In the genomic region with DNA sequence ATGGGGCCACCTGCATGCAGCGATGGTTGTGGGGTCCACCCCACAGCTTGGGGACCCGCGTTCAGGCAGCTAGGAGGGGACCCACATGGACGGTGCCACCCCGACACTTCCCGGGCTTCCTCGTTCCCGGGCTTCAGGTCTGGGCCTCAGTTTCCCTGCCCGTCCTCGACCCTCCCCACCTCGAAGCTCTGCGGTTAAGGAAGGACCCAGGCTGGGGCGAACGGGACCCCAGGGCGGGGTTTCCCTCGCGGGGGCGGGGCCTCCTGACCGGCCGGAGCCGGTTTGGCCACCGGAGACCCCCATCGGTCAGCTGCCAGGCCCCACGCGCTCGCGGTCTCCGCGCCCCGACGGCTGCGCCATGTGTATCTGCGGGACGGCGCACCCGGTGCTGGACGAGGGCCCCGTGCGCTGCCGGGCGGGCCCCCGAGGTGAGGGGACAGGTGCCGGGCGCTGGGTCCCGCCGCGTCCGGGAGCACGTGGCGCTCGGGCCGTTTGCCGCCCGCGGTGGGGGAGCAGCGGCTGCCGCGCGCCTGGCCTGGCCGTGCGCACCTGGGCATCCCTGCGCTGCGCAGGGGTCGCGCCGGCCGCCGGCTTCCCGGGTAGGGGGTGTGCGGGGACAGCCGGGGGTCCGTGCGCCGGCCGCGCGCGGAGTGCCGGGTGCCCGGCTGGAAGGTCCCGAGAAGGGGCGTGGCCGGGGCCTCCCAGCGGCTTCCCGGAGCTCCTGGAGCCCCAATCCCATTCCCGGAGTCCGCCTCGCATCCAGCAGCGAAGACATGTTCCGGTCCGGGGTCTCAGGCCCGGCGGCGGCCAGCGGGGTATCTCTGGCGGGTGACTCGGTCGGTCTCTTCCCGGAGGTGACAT, we compare ENCODE assay signal across 8 cellular contexts. TPM values are rescaled to one million over a fixed set of nuclear protein-coding genes. Genes with fewer than 3 reads are reported as not detected.
DNase-seq lines count a peak whose midpoint lies in the region; ATAC-seq and TF ChIP-seq lines count a peak whose summit lies in the region.
"Had no signal": no experiment of that assay in that cellular context is flagged by ENCODE, and none has a peak within 500 bp of the region (broad histone marks: within the 10 kb centered on the region; RNA-seq: fewer than 3 reads in every experiment).

No MANE protein-coding gene starts in this region.

- H3K36me3 ChIP-seq in ectodermal cell (ENCODE audit: control insufficient read depth, insufficient read depth, low read length) (peaks cover 4% of the 10 kb centered on the region), spleen (peaks cover 0 to 76% (median 48%) of the 10 kb centered on the region in 6 donors)

- peaks cover 6% of the 10 kb centered on the region for H3K4me1 ChIP-seq in ectodermal cell (ENCODE audit: control insufficient read depth, insufficient read depth, low read length)
- H3K4me1 ChIP-seq in spleen: peaks cover 62 to 100% (median 94%) of the 10 kb centered on the region in 6 donors
- H3K4me1 ChIP-seq: foreskin keratinocyte had no signal

- H3K9me3 ChIP-seq in ectodermal cell (ENCODE audit: control insufficient read depth, low read length): no peaks in the 10 kb centered on the region
- H3K9me3 ChIP-seq in spleen: no peaks in the 10 kb centered on the region

- H3K4me3 ChIP-seq in ectodermal cell (ENCODE audit: insufficient read depth, low read depth, low read length) (peak overlapping the region; percentile 39), spleen (peak overlapping the region in 1 of 8 donors; percentile 35)

- H3K27ac ChIP-seq in ectodermal cell (ENCODE audit: insufficient read depth, low read depth, low read length, poor library complexity, severe bottlenecking) (no peak overlapping the region), spleen (peak overlapping the region in 5 of 8 donors; percentile 36 to 98 (median 97))
- H3K27ac ChIP-seq: foreskin keratinocyte, HL-60 had no signal

- H3K27ac Mint-ChIP-seq in activated CD8-positive, alpha-beta memory T cell treated with anti-CD3 and anti-CD28 coated beads, Interleukin-2, amount 10 ng/mL, durations not matched to agents 7 days and 5 days: peak overlapping the region; percentile 32

- intact Hi-C loops in spleen (cut with DNase I; ENCODE audit: low total_unique reads): loop anchor here (10.0 kb wide), 1 partner anchor 46 kb away; a partner anchor contains a TSS

- no peak for TF ChIP-seq POLR2A in spleen (IDR thresholded peaks at IDR 0.05)

- TF ChIP-seq CTCF in spleen (IDR thresholded peaks at IDR 0.05 in 8 of 11, conservative IDR thresholded peaks at IDR 0.05 in 3 of 11): no peak

- no peaks in the 10 kb centered on the region for H3K27me3 Mint-ChIP-seq in activated CD8-positive, alpha-beta memory T cell treated with anti-CD3 and anti-CD28 coated beads, Interleukin-2, amount 10 ng/mL, durations not matched to agents 7 days and 5 days

- CTCF ChIA-PET in activated CD8-positive, alpha-beta memory T cell treated with anti-CD3 and anti-CD28 coated beads, Interleukin-2, amount 10 ng/mL, durations not matched to agents 7 days and 5 days (lab: Charles Lee): no interaction called here

- no peak overlapping the region for H3K4me3 Mint-ChIP-seq in activated CD8-positive, alpha-beta memory T cell treated with anti-CD3 and anti-CD28 coated beads, Interleukin-2, amount 10 ng/mL, durations not matched to agents 7 days and 5 days

- DNase-seq in activated CD8-positive, alpha-beta memory T cell treated with anti-CD3 and anti-CD28 coated beads, Interleukin-2, amount 10 ng/mL, durations not matched to agents 7 days and 5 days: no peak
- no peak for DNase-seq in activated CD8-positive, alpha-beta memory T cell treated with anti-CD3 and anti-CD28 coated beads for 24 hours
- DNase-seq in spleen (peak; percentile 81), NCI-H2196 treated with DMSO at 0.1 percent for 48 hours (lab: John Stamatoyannopoulos, UW; ENCODE audit: unreplicated experiment) (no peak)
- DNase-seq: foreskin keratinocyte had no signal

- H3K27me3 ChIP-seq in ectodermal cell (ENCODE audit: control insufficient read depth, insufficient read depth, low read length, poor library complexity, severe bottlenecking) (peaks cover 60% of the 10 kb centered on the region), spleen (replicated peaks in 1 of 7) (peaks cover 0 to 18% (median 0%) of the 10 kb centered on the region in 7 donors)

- H3K4me1 Mint-ChIP-seq in activated CD8-positive, alpha-beta memory T cell treated with anti-CD3 and anti-CD28 coated beads, Interleukin-2, amount 10 ng/mL, durations not matched to agents 7 days and 5 days: peaks cover 46% of the 10 kb centered on the region

- H3K36me3 Mint-ChIP-seq in activated CD8-positive, alpha-beta memory T cell treated with anti-CD3 and anti-CD28 coated beads, Interleukin-2, amount 10 ng/mL, durations not matched to agents 7 days and 5 days: peaks cover 43% of the 10 kb centered on the region

- WGBS in ectodermal cell, 2 experiments: 2% methylated on average over 99 of the region's 99 CpGs
- 59 to 83% (median 69%) methylated on average over 24 to 99 of the region's 99 CpGs for WGBS in spleen, 5 donors

- no peak for ATAC-seq in activated CD8-positive, alpha-beta memory T cell treated with anti-CD3 and anti-CD28 coated beads, Interleukin-2, amount 10 ng/mL, durations not matched to agents 7 days and 5 days
- no peak for ATAC-seq in HG03432 (IDR thresholded peaks at IDR 0.05; ENCODE audit: unreplicated experiment)
- ATAC-seq: foreskin keratinocyte had no signal

- no peaks in the 10 kb centered on the region for H3K9me3 Mint-ChIP-seq in activated CD8-positive, alpha-beta memory T cell treated with anti-CD3 and anti-CD28 coated beads, Interleukin-2, amount 10 ng/mL, durations not matched to agents 7 days and 5 days (ENCODE audit: low read depth)

RNA-seq across cellular contexts. Expression of a gene that starts 4.2 kb away (rescaled TPM):
- 100 to 1,000 TPM; 361 to 481 TPM for total RNA-seq in activated CD8-positive, alpha-beta memory T cell treated with anti-CD3 and anti-CD28 coated beads, Interleukin-2, amount 10 ng/mL, durations not matched to agents 7 days and 5 days
- polyA plus RNA-seq in ectodermal cell (2013, experiment 1 of 4): 18.4 TPM
- polyA plus RNA-seq in ectodermal cell (2013, experiment 2 of 4): 17.5 TPM
- 16.3 TPM for polyA plus RNA-seq in ectodermal cell (2013, experiment 3 of 4)
- polyA plus RNA-seq in ectodermal cell (2013, experiment 4 of 4): 13.6 TPM
- 100 to 1,000 TPM; 161 to 258 (median 237) TPM for total RNA-seq in spleen
- polyA plus RNA-seq in spleen: 100 to 1,000 TPM; 205 to 356 (median 329) TPM

RNA-seq across cellular contexts. Expression of a gene that starts 24.0 kb away (rescaled TPM):
- 100 to 1,000 TPM; 173 to 206 TPM for total RNA-seq in activated CD8-positive, alpha-beta memory T cell treated with anti-CD3 and anti-CD28 coated beads, Interleukin-2, amount 10 ng/mL, durations not matched to agents 7 days and 5 days
- 254 TPM for polyA plus RNA-seq in ectodermal cell (2013, experiment 1 of 4)
- 233 TPM for polyA plus RNA-seq in ectodermal cell (2013, experiment 2 of 4)
- polyA plus RNA-seq in ectodermal cell (2013, experiment 3 of 4): 187 TPM
- polyA plus RNA-seq in ectodermal cell (2013, experiment 4 of 4): 200 TPM
- total RNA-seq in spleen: 100 to 1,000 TPM; 106 to 152 (median 123) TPM
- polyA plus RNA-seq in spleen: 100 to 1,000 TPM in 2 of 3 donors, 10 to 100 TPM in 1; 70.8 to 144 (median 105) TPM

RNA-seq across cellular contexts. Expression of a gene that starts 31.3 kb away (rescaled TPM):
- 10 to 100 TPM; 62.7 to 72.9 TPM for total RNA-seq in activated CD8-positive, alpha-beta memory T cell treated with anti-CD3 and anti-CD28 coated beads, Interleukin-2, amount 10 ng/mL, durations not matched to agents 7 days and 5 days
- 20.1 TPM for polyA plus RNA-seq in ectodermal cell (2013, experiment 1 of 4)
- polyA plus RNA-seq in ectodermal cell (2013, experiment 2 of 4): 26.0 TPM
- polyA plus RNA-seq in ectodermal cell (2013, experiment 3 of 4): 16.4 TPM
- polyA plus RNA-seq in ectodermal cell (2013, experiment 4 of 4): 20.1 TPM
- 100 to 1,000 TPM in 3 of 7 donors, 10 to 100 TPM in 4; 64.6 to 162 (median 94.7) TPM for total RNA-seq in spleen
- 100 to 1,000 TPM in 2 of 3 donors, 10 to 100 TPM in 1; 67.5 to 197 (median 152) TPM for polyA plus RNA-seq in spleen

RNA-seq across cellular contexts. Expression of a gene that starts 32.6 kb away (rescaled TPM):
- 100 to 1,000 TPM; 143 to 217 TPM for total RNA-seq in activated CD8-positive, alpha-beta memory T cell treated with anti-CD3 and anti-CD28 coated beads, Interleukin-2, amount 10 ng/mL, durations not matched to agents 7 days and 5 days
- 427 TPM for polyA plus RNA-seq in ectodermal cell (2013, experiment 1 of 4)
- 398 TPM for polyA plus RNA-seq in ectodermal cell (2013, experiment 2 of 4)
- 429 TPM for polyA plus RNA-seq in ectodermal cell (2013, experiment 3 of 4)
- polyA plus RNA-seq in ectodermal cell (2013, experiment 4 of 4): 460 TPM
- total RNA-seq in spleen: 100 to 1,000 TPM; 138 to 275 (median 216) TPM
- polyA plus RNA-seq in spleen: 100 to 1,000 TPM; 480 to 562 (median 522) TPM

RNA-seq across cellular contexts. Expression of a gene that starts 44.8 kb away (rescaled TPM):
- 100 to 1,000 TPM; 295 to 296 TPM for total RNA-seq in activated CD8-positive, alpha-beta memory T cell treated with anti-CD3 and anti-CD28 coated beads, Interleukin-2, amount 10 ng/mL, durations not matched to agents 7 days and 5 days
- polyA plus RNA-seq in ectodermal cell (2013, experiment 1 of 4): 334 TPM
- polyA plus RNA-seq in ectodermal cell (2013, experiment 2 of 4): 367 TPM
- 206 TPM for polyA plus RNA-seq in ectodermal cell (2013, experiment 3 of 4)
- 231 TPM for polyA plus RNA-seq in ectodermal cell (2013, experiment 4 of 4)
- total RNA-seq in spleen: 100 to 1,000 TPM; 102 to 296 (median 233) TPM
- polyA plus RNA-seq in spleen: 100 to 1,000 TPM; 126 to 147 (median 140) TPM
